In genomic region chr18:32891797-32892196, GRCh38 we compare ENCODE assay signal across 22 cellular contexts.
DNase-seq lines count a peak whose midpoint lies in the region; ATAC-seq and TF ChIP-seq lines count a peak whose summit lies in the region.
"Had no signal": no experiment of that assay in that cellular context is flagged by ENCODE, and none has a peak within 500 bp of the region (broad histone marks: within the 10 kb centered on the region; RNA-seq: fewer than 3 reads in every experiment).

No MANE protein-coding gene starts in this region.

- no peak for TF ChIP-seq POLR2A in tibial nerve (IDR thresholded peaks at IDR 0.05)

- H3K4me3 Mint-ChIP-seq in naive B cell (no peak overlapping the region), endothelial cell (ENCODE audit: unreplicated experiment) (no peak overlapping the region)
- H3K4me3 Mint-ChIP-seq: activated naive CD8-positive, alpha-beta T cell; activated T-helper 17 cell treated with anti-CD3 and anti-CD28 coated beads, Interleukin-2, amount 50 U/mL, for 72 hours; T-helper 1 cell treated with Interleukin-12 subunit alpha and Interleukin-12 subunit beta and Interleukin-4 antibody, amounts not matched to agents 30 μg/mL and 1 μg/mL, for 36 hours had no signal

- H3K4me1 Mint-ChIP-seq in naive B cell (peaks cover 25 to 36% (median 28%) of the 10 kb centered on the region in 3 donors), endothelial cell (ENCODE audit: unreplicated experiment) (peaks cover 21% of the 10 kb centered on the region)
- H3K4me1 Mint-ChIP-seq: activated T-helper 17 cell treated with anti-CD3 and anti-CD28 coated beads, Interleukin-2, amount 50 U/mL, for 72 hours had no signal

- peak; percentile 28 to 60 for ATAC-seq in naive B cell (ENCODE audit: low read depth in 2 of 2)
- ATAC-seq in HG02852 (IDR thresholded peaks at IDR 0.05; ENCODE audit: unreplicated experiment) = no peak
- ATAC-seq: activated T-helper 17 cell treated with anti-CD3 and anti-CD28 coated beads, Interleukin-2, amount 50 U/mL, for 72 hours; heart right ventricle; left ventricle myocardium superior had no signal

- H3K36me3 ChIP-seq in tibial nerve = no peaks in the 10 kb centered on the region
- H3K36me3 ChIP-seq: heart right ventricle, neutrophil, upper lobe of left lung had no signal

- H3K27me3 Mint-ChIP-seq in naive B cell (no peaks in the 10 kb centered on the region), endothelial cell (ENCODE audit: unreplicated experiment) (peaks cover 1% of the 10 kb centered on the region)
- H3K27me3 Mint-ChIP-seq: activated naive CD8-positive, alpha-beta T cell; activated T-helper 17 cell treated with anti-CD3 and anti-CD28 coated beads, Interleukin-2, amount 50 U/mL, for 72 hours had no signal

- TF ChIP-seq CTCF in choroid plexus epithelial cell (conservative IDR thresholded peaks at IDR 0.05; ENCODE audit: low read depth, low read length) (peak; percentile 10), tibial nerve (IDR thresholded peaks at IDR 0.05) (no peak), endothelial cell (IDR thresholded peaks at IDR 0.05; ENCODE audit: unreplicated experiment) (no peak)

- H3K4me3 ChIP-seq in choroid plexus epithelial cell (ENCODE audit: low read depth, low read length) (no peak overlapping the region), tibial nerve (no peak overlapping the region)
- H3K4me3 ChIP-seq: heart right ventricle, upper lobe of left lung had no signal

- peaks cover 0 to 7% (median 4%) of the 10 kb centered on the region in 7 donors for H3K9me3 Mint-ChIP-seq in naive B cell
- peaks cover 4% of the 10 kb centered on the region for H3K9me3 Mint-ChIP-seq in endothelial cell (ENCODE audit: unreplicated experiment)
- H3K9me3 Mint-ChIP-seq: T-helper 1 cell treated with Interleukin-12 subunit alpha and Interleukin-12 subunit beta and Interleukin-4 antibody, amounts not matched to agents 30 μg/mL and 1 μg/mL, for 36 hours had no signal

- DNase-seq in DMS153 (lab: John Stamatoyannopoulos, UW) (peak; percentile 10), DMS153 treated with DMSO at 0.1 percent for 48 hours (lab: John Stamatoyannopoulos, UW; ENCODE audit: unreplicated experiment) (no peak), NCI-H69 (lab: John Stamatoyannopoulos, UW) (peak; percentile 67), choroid plexus epithelial cell (ENCODE audit: low read depth) (peak; percentile 9), naive B cell (no peak), tibial nerve (ENCODE audit: low spot score in 2 of 2) (no peak), endothelial cell (ENCODE audit: low spot score) (no peak)
- DNase-seq: activated CD4-positive, alpha-beta T cell treated with anti-CD3 and anti-CD28 coated beads, Interleukin-2, amount 50 U/mL, for 1 hour; AML-193; HCEC 1CT; heart right ventricle; left ventricle myocardium superior; NCI-H187; NCI-H446; stimulated activated CD4-positive, alpha-beta T cell treated with anti-CD3 and anti-CD28 coated beads, Interleukin-4, amount 100 ng/mL, for 24 hours; upper lobe of left lung had no signal

- no peak for TF ChIP-seq EP300 in tibial nerve (IDR thresholded peaks at IDR 0.05)

- no peak overlapping the region for H3K27ac ChIP-seq in tibial nerve
- H3K27ac ChIP-seq: 22Rv1, heart right ventricle, neutrophil, upper lobe of left lung had no signal

- 76 to 91% methylated on average over 3 of the region's 3 CpGs for WGBS in tibial nerve, 2 donors

- H3K36me3 Mint-ChIP-seq in naive B cell = peaks cover 3 to 7% of the 10 kb centered on the region in 2 donors
- H3K36me3 Mint-ChIP-seq in endothelial cell (ENCODE audit: low read depth, unreplicated experiment) = peaks cover 4% of the 10 kb centered on the region
- H3K36me3 Mint-ChIP-seq: activated naive CD8-positive, alpha-beta T cell had no signal

- H3K27ac Mint-ChIP-seq in naive B cell = peak overlapping the region in 4 of 6 donors; percentile 20 to 88 (median 50)
- H3K27ac Mint-ChIP-seq in endothelial cell (ENCODE audit: unreplicated experiment) = no peak overlapping the region
- H3K27ac Mint-ChIP-seq: activated naive CD8-positive, alpha-beta T cell; activated T-helper 17 cell treated with anti-CD3 and anti-CD28 coated beads, Interleukin-2, amount 50 U/mL, for 72 hours; T-helper 1 cell treated with Interleukin-12 subunit alpha and Interleukin-12 subunit beta and Interleukin-4 antibody, amounts not matched to agents 30 μg/mL and 1 μg/mL, for 36 hours had no signal

- H3K4me1 ChIP-seq in tibial nerve = no peaks in the 10 kb centered on the region
- H3K4me1 ChIP-seq: heart right ventricle, upper lobe of left lung had no signal

- no peaks in the 10 kb centered on the region for H3K27me3 ChIP-seq in tibial nerve
- H3K27me3 ChIP-seq: heart right ventricle, neutrophil, upper lobe of left lung had no signal

- H3K9me3 ChIP-seq in tibial nerve = peaks cover 0 to 3% (median 0%) of the 10 kb centered on the region in 4 donors
- H3K9me3 ChIP-seq: neutrophil had no signal

Comparison
In these comparisons a context has a peak if more than half of its experiments do, and no peak if none do; other contexts are left out.
1. DNase-seq: peak in DMS153 (single experiment), NCI-H69 (single experiment) and choroid plexus epithelial cell (single experiment); none in DMS153 treated with DMSO at 0.1 percent for 48 hours (single experiment), naive B cell (single experiment), tibial nerve (0 of 2) and endothelial cell (single experiment).